14 cellular contexts compared by ENCODE assay signal in the genomic region with DNA sequence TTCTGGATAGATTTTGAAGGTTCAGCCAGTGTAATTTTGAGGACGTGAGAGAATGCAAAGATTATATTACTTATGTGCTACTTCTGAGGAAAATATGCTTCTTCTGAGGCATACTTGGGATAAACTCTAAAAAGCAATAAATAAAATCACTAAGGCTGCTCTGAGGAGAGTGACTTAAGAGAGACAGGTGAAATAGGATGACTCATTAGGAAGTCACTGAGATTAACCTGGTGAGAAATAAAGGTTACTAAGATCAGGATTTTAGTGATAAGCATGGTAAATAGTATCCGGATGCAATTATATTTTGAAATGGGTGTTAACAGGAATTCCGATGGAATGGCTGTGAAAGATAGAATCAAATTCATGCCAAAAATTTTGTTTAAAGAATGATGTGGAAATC.
DNase-seq lines count a peak whose midpoint lies in the region; ATAC-seq, FAIRE-seq and TF ChIP-seq lines count a peak whose summit lies in the region.
"Had no signal": no experiment of that assay in that cellular context is flagged by ENCODE, and none has a peak within 500 bp of the region (broad histone marks: within the 10 kb centered on the region; RNA-seq: fewer than 3 reads in every experiment).

No MANE protein-coding gene starts in this region.

- peaks cover 15% of the 10 kb centered on the region for H3F3A ChIP-seq in PC-9 (ENCODE audit: insufficient read depth, low read depth)

- no peak overlapping the region for H3K4me3 ChIP-seq in PC-9
- H3K4me3 ChIP-seq in small intestine (ENCODE audit: low read depth in 1 of 2, low read length in 2 of 2): no peak overlapping the region
- H3K4me3 ChIP-seq: BLaER1 had no signal

- no TSS peak for BruUV-seq in PC-9 (replicated peaks; lab: Mats Ljungman, UMichigan)

- DNase-seq in PC-9 (peak in 1 of 2 experiments; percentile 61), foreskin keratinocyte (no peak), small intestine (peak; percentile 6)
- no peak for DNase-seq in activated CD4-positive, alpha-beta T cell treated with anti-CD3 and anti-CD28 coated beads, Interleukin-2, amount 50 U/mL, for 4 hours
- no peak for DNase-seq in stimulated activated CD4-positive, alpha-beta T cell treated with anti-CD3 and anti-CD28 coated beads, Interleukin-4, amount 100 ng/mL, for 4 hours
- DNase-seq: CD4-positive, alpha-beta memory T cell; DMS153; DMS79; GDM1; H9 had no signal

- CTCF ChIA-PET in PC-9 (lab: Charles Lee): no interaction called here

- FAIRE-seq in small intestine (lab: Jason Lieb, UNC): no peak
- FAIRE-seq: H1 had no signal

- no peaks in the 10 kb centered on the region for H3K79me2 ChIP-seq in PC-9 (ENCODE audit: low read depth)

- intact Hi-C loops in PC-9 (cut with micrococcal nuclease; ENCODE audit: unreplicated experiment): no loop called here

- peak overlapping the region; percentile 16 for H3K4me2 ChIP-seq in PC-9
- H3K4me2 ChIP-seq: BLaER1 had no signal

- H2AFZ ChIP-seq in PC-9: peak overlapping the region; percentile 10; the same call in 1 of the 2 replicates

- TF ChIP-seq CTCF in PC-9 (conservative IDR thresholded peaks at IDR 0.05): no peak
- TF ChIP-seq CTCF in foreskin keratinocyte (conservative IDR thresholded peaks at IDR 0.05): no peak

- no peaks in the 10 kb centered on the region for H3K9me2 ChIP-seq in PC-9 (ENCODE audit: insufficient read depth)

- 15 to 59% (median 33%) methylated on average over 3 of the region's 3 CpGs for WGBS in small intestine, 3 donors

- POLR2A ChIA-PET in PC-9 (lab: Charles Lee; ENCODE audit: unreplicated experiment): no interaction called here

- no peaks in the 10 kb centered on the region for H4K20me1 ChIP-seq in PC-9 (ENCODE audit: insufficient read depth)
- H4K20me1 ChIP-seq: BLaER1 had no signal

- H3K4me1 ChIP-seq in PC-9 (replicated peaks; ENCODE audit: insufficient read depth): peaks cover 28% of the 10 kb centered on the region
- H3K4me1 ChIP-seq in foreskin keratinocyte: no peaks in the 10 kb centered on the region
- no peaks in the 10 kb centered on the region for H3K4me1 ChIP-seq in small intestine (ENCODE audit: control insufficient read depth in 2 of 2, insufficient read depth in 1 of 2, low read depth in 1 of 2, low read length in 1 of 2)
- H3K4me1 ChIP-seq: BLaER1 had no signal

- no peaks in the 10 kb centered on the region for H3K36me3 ChIP-seq in PC-9 (ENCODE audit: low read depth)
- H3K36me3 ChIP-seq in small intestine (ENCODE audit: control insufficient read depth in 2 of 2, insufficient read depth in 2 of 2, low read length in 2 of 2): no peaks in the 10 kb centered on the region
- H3K36me3 ChIP-seq: BLaER1 had no signal

- ATAC-seq in foreskin keratinocyte: peak; percentile 14
- no peak for ATAC-seq in GM21723 (IDR thresholded peaks at IDR 0.05; ENCODE audit: unreplicated experiment)

- no peaks in the 10 kb centered on the region; the same call in 1 of the 2 replicates for H3K9me3 ChIP-seq in PC-9 (ENCODE audit: insufficient read depth, low read depth)
- H3K9me3 ChIP-seq in small intestine (ENCODE audit: control insufficient read depth, low read depth): no peaks in the 10 kb centered on the region
- H3K9me3 ChIP-seq: BLaER1 had no signal

- H3K27ac ChIP-seq in PC-9: peak overlapping the region; percentile 38
- H3K27ac ChIP-seq in foreskin keratinocyte: no peak overlapping the region
- H3K27ac ChIP-seq in small intestine (ENCODE audit: low read depth in 1 of 2, low read length in 1 of 2): no peak overlapping the region
- H3K27ac ChIP-seq: BLaER1, HL-60 had no signal

- H3K27me3 ChIP-seq in PC-9 (ENCODE audit: insufficient read depth, low read depth): no peaks in the 10 kb centered on the region
- H3K27me3 ChIP-seq in foreskin keratinocyte: peaks cover 3% of the 10 kb centered on the region
- no peaks in the 10 kb centered on the region for H3K27me3 ChIP-seq in small intestine (ENCODE audit: control insufficient read depth in 2 of 2, insufficient read depth in 2 of 2, low read length in 2 of 2)
- H3K27me3 ChIP-seq: BLaER1 had no signal
